Comparison of ENCODE assay signal across 9 cellular contexts in genomic region chr18:49728542-49728941, GRCh38.
DNase-seq lines count a peak whose midpoint lies in the region; ATAC-seq and TF ChIP-seq lines count a peak whose summit lies in the region.
"Had no signal": no experiment of that assay in that cellular context is flagged by ENCODE, and none has a peak within 500 bp of the region (broad histone marks: within the 10 kb centered on the region; RNA-seq: fewer than 3 reads in every experiment).

No MANE protein-coding gene starts in this region.

- H3K36me3 Mint-ChIP-seq in activated T-helper 1 cell treated with anti-CD3 and anti-CD28 coated beads, Interleukin-12 subunit alpha, Interleukin-12 subunit beta, Interleukin-2, Interleukin-4 antibody, amounts not matched to agents 30 ng/mL and 10 ng/mL and 1 ng/mL, durations not matched to agents 14 hours and 24 hours and 36 hours (ENCODE audit: low read depth): no peaks in the 10 kb centered on the region

- in situ Hi-C loops in G401 (cut with HindIII; ENCODE audit: low sequenced_read_pairs): no loop called here

- peak; percentile 88 for TF ChIP-seq CTCF in 22Rv1 (IDR thresholded peaks at IDR 0.05)

- H3K27me3 Mint-ChIP-seq in activated T-helper 1 cell treated with anti-CD3 and anti-CD28 coated beads, Interleukin-12 subunit alpha, Interleukin-12 subunit beta, Interleukin-2, Interleukin-4 antibody, amounts not matched to agents 30 ng/mL and 10 ng/mL and 1 ng/mL, durations not matched to agents 14 hours and 24 hours and 36 hours (ENCODE audit: insufficient read depth): peaks cover 11% of the 10 kb centered on the region

- no peak overlapping the region for H3K4me3 Mint-ChIP-seq in activated T-helper 1 cell treated with anti-CD3 and anti-CD28 coated beads, Interleukin-12 subunit alpha, Interleukin-12 subunit beta, Interleukin-2, Interleukin-4 antibody, amounts not matched to agents 30 ng/mL and 10 ng/mL and 1 ng/mL, durations not matched to agents 14 hours and 24 hours and 36 hours
- H3K4me3 Mint-ChIP-seq: central memory CD8-positive, alpha-beta T cell had no signal

- intact Hi-C loops in activated T-helper 1 cell treated with anti-CD3 and anti-CD28 coated beads, Interleukin-12 subunit alpha, Interleukin-12 subunit beta, Interleukin-2, Interleukin-4 antibody, amounts not matched to agents 30 ng/mL and 10 ng/mL and 1 ng/mL, durations not matched to agents 14 hours and 24 hours and 36 hours (cut with micrococcal nuclease): loop anchor here (1.0 kb wide), 1 partner anchor 130 kb away; no protein-coding TSS in a partner anchor

- DNase-seq in G401 (ENCODE audit: low spot score) (peak; percentile 32), NCI-H146 treated with DMSO at 0.1 percent for 48 hours (lab: John Stamatoyannopoulos, UW; ENCODE audit: unreplicated experiment) (peak; percentile 57), inferior parietal cortex (ENCODE audit: extremely low spot score) (peak; percentile 34)
- DNase-seq in activated T-helper 1 cell treated with anti-CD3 and anti-CD28 coated beads, Interleukin-12 subunit alpha, Interleukin-12 subunit beta, Interleukin-2, Interleukin-4 antibody, amounts not matched to agents 30 ng/mL and 10 ng/mL and 1 ng/mL, durations not matched to agents 14 hours and 24 hours and 36 hours (ENCODE audit: low spot score): peak; percentile 12
- DNase-seq in stimulated activated naive CD8-positive, alpha-beta T cell treated with anti-CD3 and anti-CD28 coated beads, Interleukin-15, Interleukin-2, amounts not matched to agents 100 U/mL and 50 U/mL, for 24 hours: peak; percentile 62

- H3K27ac Mint-ChIP-seq in activated T-helper 1 cell treated with anti-CD3 and anti-CD28 coated beads, Interleukin-12 subunit alpha, Interleukin-12 subunit beta, Interleukin-2, Interleukin-4 antibody, amounts not matched to agents 30 ng/mL and 10 ng/mL and 1 ng/mL, durations not matched to agents 14 hours and 24 hours and 36 hours: no peak overlapping the region

- no peak for ATAC-seq in stimulated activated naive CD8-positive, alpha-beta T cell treated with anti-CD3 and anti-CD28 coated beads, Interleukin-15, Interleukin-2, amounts not matched to agents 100 U/mL and 50 U/mL, for 24 hours
- ATAC-seq in GM18520 (IDR thresholded peaks at IDR 0.05; ENCODE audit: unreplicated experiment) (no peak), GM21447 (IDR thresholded peaks at IDR 0.05; ENCODE audit: unreplicated experiment) (no peak)

- H3K27ac ChIP-seq in 22Rv1: no peak overlapping the region

- H3K4me1 Mint-ChIP-seq in activated T-helper 1 cell treated with anti-CD3 and anti-CD28 coated beads, Interleukin-12 subunit alpha, Interleukin-12 subunit beta, Interleukin-2, Interleukin-4 antibody, amounts not matched to agents 30 ng/mL and 10 ng/mL and 1 ng/mL, durations not matched to agents 14 hours and 24 hours and 36 hours (ENCODE audit: low read depth): peaks cover 6% of the 10 kb centered on the region

- H3K9me3 Mint-ChIP-seq in activated T-helper 1 cell treated with anti-CD3 and anti-CD28 coated beads, Interleukin-12 subunit alpha, Interleukin-12 subunit beta, Interleukin-2, Interleukin-4 antibody, amounts not matched to agents 30 ng/mL and 10 ng/mL and 1 ng/mL, durations not matched to agents 14 hours and 24 hours and 36 hours: no peaks in the 10 kb centered on the region
- H3K9me3 Mint-ChIP-seq: central memory CD8-positive, alpha-beta T cell had no signal

Comparison
In these comparisons a context has a peak if more than half of its experiments do, and no peak if none do; other contexts are left out.
1. DNase-seq: peak in every context shown above with its lines; median percentile 62 in stimulated activated naive CD8-positive, alpha-beta T cell treated with anti-CD3 and anti-CD28 coated beads, Interleukin-15, Interleukin-2, amounts not matched to agents 100 U/mL and 50 U/mL, for 24 hours; 57 in NCI-H146 treated with DMSO at 0.1 percent for 48 hours; 34 in inferior parietal cortex; 32 in G401; 12 in activated T-helper 1 cell treated with anti-CD3 and anti-CD28 coated beads, Interleukin-12 subunit alpha, Interleukin-12 subunit beta, Interleukin-2, Interleukin-4 antibody, amounts not matched to agents 30 ng/mL and 10 ng/mL and 1 ng/mL, durations not matched to agents 14 hours and 24 hours and 36 hours.